Comparison of ENCODE assay signal across 8 cellular contexts in genomic region chr10:110357252-110357780, GRCh38. TPM values are rescaled to one million over a fixed set of nuclear protein-coding genes. Genes with fewer than 3 reads are reported as not detected.
DNase-seq lines count a peak whose midpoint lies in the region; ATAC-seq and TF ChIP-seq lines count a peak whose summit lies in the region.

No MANE protein-coding gene starts in this region.

- POLR2A ChIA-PET in WTC11 (lab: Charles Lee), result no interaction called here

- peak overlapping the region; percentile 76 for H3K4me3 Mint-ChIP-seq in activated CD8-positive, alpha-beta memory T cell treated with anti-CD3 and anti-CD28 coated beads, Interleukin-2, amount 10 ng/mL, durations not matched to agents 7 days and 5 days
- H3K4me3 Mint-ChIP-seq in WTC11, result no peak overlapping the region

- ATAC-seq in HG03457 (IDR thresholded peaks at IDR 0.05; ENCODE audit: unreplicated experiment) (peak; percentile 18), WTC11 (no peak)
- peak; percentile 25 for ATAC-seq in activated CD8-positive, alpha-beta memory T cell treated with anti-CD3 and anti-CD28 coated beads, Interleukin-2, amount 10 ng/mL, durations not matched to agents 7 days and 5 days

- no peaks in the 10 kb centered on the region for H3K27me3 Mint-ChIP-seq in activated CD8-positive, alpha-beta memory T cell treated with anti-CD3 and anti-CD28 coated beads, Interleukin-2, amount 10 ng/mL, durations not matched to agents 7 days and 5 days
- H3K27me3 Mint-ChIP-seq in WTC11 (ENCODE audit: low read depth), result no peaks in the 10 kb centered on the region; the same call in 1 of the 2 replicates

- H3K27ac Mint-ChIP-seq in activated CD8-positive, alpha-beta memory T cell treated with anti-CD3 and anti-CD28 coated beads, Interleukin-2, amount 10 ng/mL, durations not matched to agents 7 days and 5 days, result peak overlapping the region; percentile 99
- H3K27ac Mint-ChIP-seq in WTC11, result no peak overlapping the region

- peaks cover 84% of the 10 kb centered on the region for H3K4me1 Mint-ChIP-seq in activated CD8-positive, alpha-beta memory T cell treated with anti-CD3 and anti-CD28 coated beads, Interleukin-2, amount 10 ng/mL, durations not matched to agents 7 days and 5 days
- peaks cover 59% of the 10 kb centered on the region for H3K4me1 Mint-ChIP-seq in WTC11

- H3K36me3 Mint-ChIP-seq in activated CD8-positive, alpha-beta memory T cell treated with anti-CD3 and anti-CD28 coated beads, Interleukin-2, amount 10 ng/mL, durations not matched to agents 7 days and 5 days, result no peaks in the 10 kb centered on the region
- H3K36me3 Mint-ChIP-seq in WTC11, result no peaks in the 10 kb centered on the region

- peak overlapping the region; percentile 36 for H3K4me3 ChIP-seq in GM12864 (ENCODE audit: low read depth, low read length)

- TF ChIP-seq CTCF in GM12864 (IDR thresholded peaks at IDR 0.05; ENCODE audit: low read depth, low read length, missing control alignments), result no peak
- no peak for TF ChIP-seq CTCF in WTC11 (IDR thresholded peaks at IDR 0.05)

- CTCF ChIA-PET in activated CD8-positive, alpha-beta memory T cell treated with anti-CD3 and anti-CD28 coated beads, Interleukin-2, amount 10 ng/mL, durations not matched to agents 7 days and 5 days (lab: Charles Lee), result interaction anchor here (1.0 to 6.3 kb wide), 8 partner anchors 8 to 188 kb away, joined by 3 to 178 read pairs (median 32); partner anchors contain the start of gene DUSP5
- CTCF ChIA-PET in WTC11 (lab: Charles Lee), result no interaction called here

- DNase-seq in GM12864 (ENCODE audit: low read depth) (peak; percentile 70), fibroblast of the conjunctiva (ENCODE audit: low read depth) (peak; percentile 58), 8988T (no peak), WTC11 (ENCODE audit: low spot score) (no peak), NCI-H69 (lab: John Stamatoyannopoulos, UW) (no peak)
- peak; percentile 84 for DNase-seq in activated CD8-positive, alpha-beta memory T cell treated with anti-CD3 and anti-CD28 coated beads, Interleukin-2, amount 10 ng/mL, durations not matched to agents 7 days and 5 days
- peak; percentile 36 to 56 for DNase-seq in stimulated activated CD8-positive, alpha-beta memory T cell treated with anti-CD3 and anti-CD28 coated beads, Interleukin-15, amount 100 ng/mL, for 4 hours (ENCODE audit: low read depth in 2 of 2)

- H3K9me3 Mint-ChIP-seq in activated CD8-positive, alpha-beta memory T cell treated with anti-CD3 and anti-CD28 coated beads, Interleukin-2, amount 10 ng/mL, durations not matched to agents 7 days and 5 days (ENCODE audit: low read depth), result no peaks in the 10 kb centered on the region
- H3K9me3 Mint-ChIP-seq in WTC11, result no peaks in the 10 kb centered on the region

TF ChIP-seq in WTC11, 78 proteins besides CTCF, POLR2A, EP300 and RAD21:
- TF ChIP-seq ZNF396 (CRISPR knock-in tag; IDR thresholded peaks at IDR 0.05; ENCODE audit: borderline replicate concordance) (no peak), USF1 (CRISPR knock-in tag; IDR thresholded peaks at IDR 0.05) (no peak), ZNF232 (CRISPR knock-in tag; IDR thresholded peaks at IDR 0.05) (no peak), ZNF425 (CRISPR knock-in tag; conservative IDR thresholded peaks at IDR 0.05) (no peak), RORB (CRISPR knock-in tag; IDR thresholded peaks at IDR 0.05) (no peak), CREB1 (CRISPR knock-in tag; IDR thresholded peaks at IDR 0.05) (no peak), JAZF1 (CRISPR knock-in tag; IDR thresholded peaks at IDR 0.05) (no peak), SOX15 (CRISPR knock-in tag; IDR thresholded peaks at IDR 0.05) (no peak), HMGA2 (CRISPR knock-in tag; IDR thresholded peaks at IDR 0.05) (no peak)

RNA-seq across cellular contexts. Expression of gene SMNDC1, which starts 52.6 kb away (rescaled TPM):
- total RNA-seq in activated CD8-positive, alpha-beta memory T cell treated with anti-CD3 and anti-CD28 coated beads, Interleukin-2, amount 10 ng/mL, durations not matched to agents 7 days and 5 days, result 10 to 100 TPM; 40.9 to 43.5 TPM
- 37.7 to 55.9 TPM (median 40.2 TPM) in 3 replicates for total RNA-seq in WTC11 (2021)

Comparison
In these comparisons a context has a peak if more than half of its experiments do, and no peak if none do; other contexts are left out.
1. DNase-seq: peak in GM12864 (single experiment), activated CD8-positive, alpha-beta memory T cell treated with anti-CD3 and anti-CD28 coated beads, Interleukin-2, amount 10 ng/mL, durations not matched to agents 7 days and 5 days (single experiment), fibroblast of the conjunctiva (single experiment) and stimulated activated CD8-positive, alpha-beta memory T cell treated with anti-CD3 and anti-CD28 coated beads, Interleukin-15, amount 100 ng/mL, for 4 hours (2 of 2); none in 8988T (single experiment), WTC11 (single experiment) and NCI-H69 (single experiment).